Comparison of ENCODE assay signal across 1 cellular context in the genomic region with DNA sequence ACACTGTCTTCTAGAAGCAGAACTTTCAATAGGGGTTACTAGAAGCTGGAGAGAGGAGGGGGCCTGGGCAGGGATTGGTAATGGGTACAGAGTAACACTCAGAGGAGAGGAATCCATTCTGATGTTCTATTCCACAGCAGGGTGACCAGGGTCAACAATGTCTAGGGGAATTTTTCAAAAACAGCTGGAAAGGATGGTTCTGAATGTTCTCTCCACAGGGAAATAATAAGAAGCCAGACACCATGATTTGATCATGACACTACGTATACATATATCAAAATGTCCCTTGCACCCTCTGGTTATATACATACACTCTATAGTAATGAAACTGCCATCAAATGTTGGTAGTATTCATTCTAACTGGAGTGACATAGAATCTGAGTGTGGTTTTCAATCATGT.
TF ChIP-seq lines count a peak whose summit lies in the region.

No MANE protein-coding gene starts in this region.

TF ChIP-seq in K562, 482 proteins besides CTCF, POLR2A, EP300 and RAD21 (continued from another document):
- TF ChIP-seq, protein P1, sequence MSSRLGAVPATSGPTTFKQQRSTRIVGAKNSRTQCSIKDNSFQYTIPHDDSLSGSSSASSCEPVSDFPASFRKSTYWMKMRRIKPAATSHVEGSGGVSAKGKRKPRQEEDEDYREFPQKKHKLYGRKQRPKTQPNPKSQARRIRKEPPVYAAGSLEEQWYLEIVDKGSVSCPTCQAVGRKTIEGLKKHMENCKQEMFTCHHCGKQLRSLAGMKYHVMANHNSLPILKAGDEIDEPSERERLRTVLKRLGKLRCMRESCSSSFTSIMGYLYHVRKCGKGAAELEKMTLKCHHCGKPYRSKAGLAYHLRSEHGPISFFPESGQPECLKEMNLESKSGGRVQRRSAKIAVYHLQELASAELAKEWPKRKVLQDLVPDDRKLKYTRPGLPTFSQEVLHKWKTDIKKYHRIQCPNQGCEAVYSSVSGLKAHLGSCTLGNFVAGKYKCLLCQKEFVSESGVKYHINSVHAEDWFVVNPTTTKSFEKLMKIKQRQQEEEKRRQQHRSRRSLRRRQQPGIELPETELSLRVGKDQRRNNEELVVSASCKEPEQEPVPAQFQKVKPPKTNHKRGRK (tag; IDR thresholded peaks at IDR 0.05), result no peak
- TF ChIP-seq, protein P2, sequence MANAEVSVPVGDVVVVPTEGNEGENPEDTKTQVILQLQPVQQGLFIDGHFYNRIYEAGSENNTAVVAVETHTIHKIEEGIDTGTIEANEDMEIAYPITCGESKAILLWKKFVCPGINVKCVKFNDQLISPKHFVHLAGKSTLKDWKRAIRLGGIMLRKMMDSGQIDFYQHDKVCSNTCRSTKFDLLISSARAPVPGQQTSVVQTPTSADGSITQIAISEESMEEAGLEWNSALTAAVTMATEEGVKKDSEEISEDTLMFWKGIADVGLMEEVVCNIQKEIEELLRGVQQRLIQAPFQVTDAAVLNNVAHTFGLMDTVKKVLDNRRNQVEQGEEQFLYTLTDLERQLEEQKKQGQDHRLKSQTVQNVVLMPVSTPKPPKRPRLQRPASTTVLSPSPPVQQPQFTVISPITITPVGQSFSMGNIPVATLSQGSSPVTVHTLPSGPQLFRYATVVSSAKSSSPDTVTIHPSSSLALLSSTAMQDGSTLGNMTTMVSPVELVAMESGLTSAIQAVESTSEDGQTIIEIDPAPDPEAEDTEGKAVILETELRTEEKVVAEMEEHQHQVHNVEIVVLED (CRISPR knock-in tag; IDR thresholded peaks at IDR 0.05), result 0 out of 2 replicates have a peak, but pooled peaks have one; percentile 49
- 0 out of 2 replicates have a peak, but pooled peaks have one; percentile 2 for TF ChIP-seq PPARD (CRISPR knock-in tag; IDR thresholded peaks at IDR 0.05)
- TF ChIP-seq NELFE (IDR thresholded peaks at IDR 0.05; ENCODE audit: insufficient read depth, insufficient read length), result no peak
- TF ChIP-seq ZNF57 (CRISPR knock-in tag; IDR thresholded peaks at IDR 0.05), result 0 out of 2 replicates have a peak, but pooled peaks have one; percentile 54
- TF ChIP-seq ZBTB8A (IDR thresholded peaks at IDR 0.05; ENCODE audit: partially characterized antibody), result no peak
- TF ChIP-seq NFIC (IDR thresholded peaks at IDR 0.05), result no peak
- TF ChIP-seq ZNF175 (CRISPR knock-in tag; IDR thresholded peaks at IDR 0.05; ENCODE audit: low read depth), result no peak
- TF ChIP-seq, protein P3, sequence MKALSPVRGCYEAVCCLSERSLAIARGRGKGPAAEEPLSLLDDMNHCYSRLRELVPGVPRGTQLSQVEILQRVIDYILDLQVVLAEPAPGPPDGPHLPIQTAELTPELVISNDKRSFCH (CRISPR knock-in tag; IDR thresholded peaks at IDR 0.05), result no peak
- TF ChIP-seq, protein P3 (tag; IDR thresholded peaks at IDR 0.05), result peak; percentile 37; the same call in 1 of the 2 replicates
- no peak for TF ChIP-seq EWSR1 (IDR thresholded peaks at IDR 0.05; ENCODE audit: borderline replicate concordance, low read depth, partially characterized antibody)
- TF ChIP-seq ZZZ3 (IDR thresholded peaks at IDR 0.05), result no peak
- peak; percentile 69; the same call in 1 of the 2 replicates for TF ChIP-seq ZNF133 (CRISPR knock-in tag; IDR thresholded peaks at IDR 0.05)
- TF ChIP-seq NFXL1 (CRISPR knock-in tag; IDR thresholded peaks at IDR 0.05), result no peak
- TF ChIP-seq ZNF253 (CRISPR knock-in tag; conservative IDR thresholded peaks at IDR 0.05), result no peak
- no peak for TF ChIP-seq MXI1 (IDR thresholded peaks at IDR 0.05; ENCODE audit: low read depth, low read length)
- TF ChIP-seq ZNF197 (CRISPR knock-in tag; IDR thresholded peaks at IDR 0.05; ENCODE audit: low read depth), result no peak
- no peak for TF ChIP-seq MEIS2 (IDR thresholded peaks at IDR 0.05; ENCODE audit: partially characterized antibody)
- TF ChIP-seq, protein P4, sequence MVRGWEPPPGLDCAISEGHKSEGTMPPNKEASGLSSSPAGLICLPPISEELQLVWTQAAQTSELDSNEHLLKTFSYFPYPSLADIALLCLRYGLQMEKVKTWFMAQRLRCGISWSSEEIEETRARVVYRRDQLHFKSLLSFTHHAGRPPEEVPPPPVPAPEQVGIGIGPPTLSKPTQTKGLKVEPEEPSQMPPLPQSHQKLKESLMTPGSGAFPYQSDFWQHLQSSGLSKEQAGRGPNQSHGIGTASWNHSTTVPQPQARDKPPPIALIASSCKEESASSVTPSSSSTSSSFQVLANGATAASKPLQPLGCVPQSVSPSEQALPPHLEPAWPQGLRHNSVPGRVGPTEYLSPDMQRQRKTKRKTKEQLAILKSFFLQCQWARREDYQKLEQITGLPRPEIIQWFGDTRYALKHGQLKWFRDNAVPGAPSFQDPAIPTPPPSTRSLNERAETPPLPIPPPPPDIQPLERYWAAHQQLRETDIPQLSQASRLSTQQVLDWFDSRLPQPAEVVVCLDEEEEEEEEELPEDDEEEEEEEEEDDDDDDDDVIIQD (CRISPR knock-in tag; IDR thresholded peaks at IDR 0.05), result peak; percentile 72; the same call in 1 of the 2 replicates
- TF ChIP-seq ZNF561 (CRISPR knock-in tag; conservative IDR thresholded peaks at IDR 0.05), result 0 out of 2 replicates have a peak, but pooled peaks have one; percentile 29
- TF ChIP-seq, protein P5, sequence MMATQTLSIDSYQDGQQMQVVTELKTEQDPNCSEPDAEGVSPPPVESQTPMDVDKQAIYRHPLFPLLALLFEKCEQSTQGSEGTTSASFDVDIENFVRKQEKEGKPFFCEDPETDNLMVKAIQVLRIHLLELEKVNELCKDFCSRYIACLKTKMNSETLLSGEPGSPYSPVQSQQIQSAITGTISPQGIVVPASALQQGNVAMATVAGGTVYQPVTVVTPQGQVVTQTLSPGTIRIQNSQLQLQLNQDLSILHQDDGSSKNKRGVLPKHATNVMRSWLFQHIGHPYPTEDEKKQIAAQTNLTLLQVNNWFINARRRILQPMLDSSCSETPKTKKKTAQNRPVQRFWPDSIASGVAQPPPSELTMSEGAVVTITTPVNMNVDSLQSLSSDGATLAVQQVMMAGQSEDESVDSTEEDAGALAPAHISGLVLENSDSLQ (IDR thresholded peaks at IDR 0.05), result no peak
- TF ChIP-seq CTBP1 (IDR thresholded peaks at IDR 0.05; ENCODE audit: borderline replicate concordance), result no peak
- 0 out of 2 replicates have a peak, but pooled peaks have one; percentile 53 for TF ChIP-seq HMG20A (CRISPR knock-in tag; conservative IDR thresholded peaks at IDR 0.05)
- TF ChIP-seq, protein P6, sequence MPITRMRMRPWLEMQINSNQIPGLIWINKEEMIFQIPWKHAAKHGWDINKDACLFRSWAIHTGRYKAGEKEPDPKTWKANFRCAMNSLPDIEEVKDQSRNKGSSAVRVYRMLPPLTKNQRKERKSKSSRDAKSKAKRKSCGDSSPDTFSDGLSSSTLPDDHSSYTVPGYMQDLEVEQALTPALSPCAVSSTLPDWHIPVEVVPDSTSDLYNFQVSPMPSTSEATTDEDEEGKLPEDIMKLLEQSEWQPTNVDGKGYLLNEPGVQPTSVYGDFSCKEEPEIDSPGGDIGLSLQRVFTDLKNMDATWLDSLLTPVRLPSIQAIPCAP (CRISPR knock-in tag; IDR thresholded peaks at IDR 0.05; ENCODE audit: borderline replicate concordance), result no peak
- no peak for TF ChIP-seq CHD4 (IDR thresholded peaks at IDR 0.05; ENCODE audit: insufficient read depth, insufficient replicate concordance, low read depth, low read length, poor library complexity, severe bottlenecking)
- TF ChIP-seq, protein P7, sequence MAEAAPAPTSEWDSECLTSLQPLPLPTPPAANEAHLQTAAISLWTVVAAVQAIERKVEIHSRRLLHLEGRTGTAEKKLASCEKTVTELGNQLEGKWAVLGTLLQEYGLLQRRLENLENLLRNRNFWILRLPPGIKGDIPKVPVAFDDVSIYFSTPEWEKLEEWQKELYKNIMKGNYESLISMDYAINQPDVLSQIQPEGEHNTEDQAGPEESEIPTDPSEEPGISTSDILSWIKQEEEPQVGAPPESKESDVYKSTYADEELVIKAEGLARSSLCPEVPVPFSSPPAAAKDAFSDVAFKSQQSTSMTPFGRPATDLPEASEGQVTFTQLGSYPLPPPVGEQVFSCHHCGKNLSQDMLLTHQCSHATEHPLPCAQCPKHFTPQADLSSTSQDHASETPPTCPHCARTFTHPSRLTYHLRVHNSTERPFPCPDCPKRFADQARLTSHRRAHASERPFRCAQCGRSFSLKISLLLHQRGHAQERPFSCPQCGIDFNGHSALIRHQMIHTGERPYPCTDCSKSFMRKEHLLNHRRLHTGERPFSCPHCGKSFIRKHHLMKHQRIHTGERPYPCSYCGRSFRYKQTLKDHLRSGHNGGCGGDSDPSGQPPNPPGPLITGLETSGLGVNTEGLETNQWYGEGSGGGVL (CRISPR knock-in tag; IDR thresholded peaks at IDR 0.05), result no peak
- TF ChIP-seq, protein P8, sequence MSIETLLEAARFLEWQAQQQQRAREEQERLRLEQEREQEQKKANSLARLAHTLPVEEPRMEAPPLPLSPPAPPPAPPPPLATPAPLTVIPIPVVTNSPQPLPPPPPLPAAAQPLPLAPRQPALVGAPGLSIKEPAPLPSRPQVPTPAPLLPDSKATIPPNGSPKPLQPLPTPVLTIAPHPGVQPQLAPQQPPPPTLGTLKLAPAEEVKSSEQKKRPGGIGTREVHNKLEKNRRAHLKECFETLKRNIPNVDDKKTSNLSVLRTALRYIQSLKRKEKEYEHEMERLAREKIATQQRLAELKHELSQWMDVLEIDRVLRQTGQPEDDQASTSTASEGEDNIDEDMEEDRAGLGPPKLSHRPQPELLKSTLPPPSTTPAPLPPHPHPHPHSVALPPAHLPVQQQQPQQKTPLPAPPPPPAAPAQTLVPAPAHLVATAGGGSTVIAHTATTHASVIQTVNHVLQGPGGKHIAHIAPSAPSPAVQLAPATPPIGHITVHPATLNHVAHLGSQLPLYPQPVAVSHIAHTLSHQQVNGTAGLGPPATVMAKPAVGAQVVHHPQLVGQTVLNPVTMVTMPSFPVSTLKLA (conservative IDR thresholded peaks at IDR 0.05), result no peak
- TF ChIP-seq ZSCAN32 (CRISPR knock-in tag; IDR thresholded peaks at IDR 0.05), result peak; percentile 41; the same call in 1 of the 2 replicates
- TF ChIP-seq TFAM (CRISPR knock-in tag; conservative IDR thresholded peaks at IDR 0.05), result no peak
- TF ChIP-seq, protein P9, sequence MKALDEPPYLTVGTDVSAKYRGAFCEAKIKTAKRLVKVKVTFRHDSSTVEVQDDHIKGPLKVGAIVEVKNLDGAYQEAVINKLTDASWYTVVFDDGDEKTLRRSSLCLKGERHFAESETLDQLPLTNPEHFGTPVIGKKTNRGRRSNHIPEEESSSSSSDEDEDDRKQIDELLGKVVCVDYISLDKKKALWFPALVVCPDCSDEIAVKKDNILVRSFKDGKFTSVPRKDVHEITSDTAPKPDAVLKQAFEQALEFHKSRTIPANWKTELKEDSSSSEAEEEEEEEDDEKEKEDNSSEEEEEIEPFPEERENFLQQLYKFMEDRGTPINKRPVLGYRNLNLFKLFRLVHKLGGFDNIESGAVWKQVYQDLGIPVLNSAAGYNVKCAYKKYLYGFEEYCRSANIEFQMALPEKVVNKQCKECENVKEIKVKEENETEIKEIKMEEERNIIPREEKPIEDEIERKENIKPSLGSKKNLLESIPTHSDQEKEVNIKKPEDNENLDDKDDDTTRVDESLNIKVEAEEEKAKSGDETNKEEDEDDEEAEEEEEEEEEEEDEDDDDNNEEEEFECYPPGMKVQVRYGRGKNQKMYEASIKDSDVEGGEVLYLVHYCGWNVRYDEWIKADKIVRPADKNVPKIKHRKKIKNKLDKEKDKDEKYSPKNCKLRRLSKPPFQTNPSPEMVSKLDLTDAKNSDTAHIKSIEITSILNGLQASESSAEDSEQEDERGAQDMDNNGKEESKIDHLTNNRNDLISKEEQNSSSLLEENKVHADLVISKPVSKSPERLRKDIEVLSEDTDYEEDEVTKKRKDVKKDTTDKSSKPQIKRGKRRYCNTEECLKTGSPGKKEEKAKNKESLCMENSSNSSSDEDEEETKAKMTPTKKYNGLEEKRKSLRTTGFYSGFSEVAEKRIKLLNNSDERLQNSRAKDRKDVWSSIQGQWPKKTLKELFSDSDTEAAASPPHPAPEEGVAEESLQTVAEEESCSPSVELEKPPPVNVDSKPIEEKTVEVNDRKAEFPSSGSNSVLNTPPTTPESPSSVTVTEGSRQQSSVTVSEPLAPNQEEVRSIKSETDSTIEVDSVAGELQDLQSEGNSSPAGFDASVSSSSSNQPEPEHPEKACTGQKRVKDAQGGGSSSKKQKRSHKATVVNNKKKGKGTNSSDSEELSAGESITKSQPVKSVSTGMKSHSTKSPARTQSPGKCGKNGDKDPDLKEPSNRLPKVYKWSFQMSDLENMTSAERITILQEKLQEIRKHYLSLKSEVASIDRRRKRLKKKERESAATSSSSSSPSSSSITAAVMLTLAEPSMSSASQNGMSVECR (CRISPR knock-in tag; IDR thresholded peaks at IDR 0.05), result no peak
